1 cellular context compared by ENCODE assay signal in genomic region chr22:38963872-38964271, GRCh38.
TF ChIP-seq lines count a peak whose summit lies in the region.

No MANE protein-coding gene starts in this region.

TF ChIP-seq in GM23338, 12 proteins besides CTCF, POLR2A, EP300 and RAD21 (continued from another document):
- TF ChIP-seq REST (IDR thresholded peaks at IDR 0.05; ENCODE audit: unreplicated experiment) (no peak), ETS1 (IDR thresholded peaks at IDR 0.05) (no peak)
TF ChIP-seq in GM23338: peak in this region for 0.
